In the genomic region with DNA sequence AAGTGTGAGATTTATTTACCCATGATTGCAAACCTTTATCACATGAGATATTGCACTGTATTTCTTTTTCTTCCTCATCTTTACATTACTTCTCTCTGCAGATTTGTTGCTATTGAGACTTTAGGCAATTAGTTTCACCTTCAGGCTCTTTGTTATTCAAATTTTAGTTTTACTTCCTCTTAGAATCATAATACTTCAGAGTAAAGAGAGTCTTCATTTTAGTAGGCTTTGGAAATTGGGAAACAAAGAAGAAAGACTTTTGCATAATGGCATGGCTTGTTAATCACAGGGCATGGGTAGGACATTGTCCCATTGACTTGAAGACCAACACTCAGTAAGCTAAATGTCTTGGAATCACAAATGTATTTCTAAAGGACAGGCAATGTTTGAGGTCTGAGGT, we compare ENCODE assay signal across 18 cellular contexts. TPM values are rescaled to one million over a fixed set of nuclear protein-coding genes. Genes with fewer than 3 reads are reported as not detected.
"Had no signal": no experiment of that assay in that cellular context is flagged by ENCODE, and none has a peak within 500 bp of the region (broad histone marks: within the 10 kb centered on the region; RNA-seq: fewer than 3 reads in every experiment).

No MANE protein-coding gene starts in this region.

- H3K27ac Mint-ChIP-seq: activated CD4-positive, alpha-beta memory T cell treated with anti-CD3 and anti-CD28 coated beads, Interleukin-2, amount 10 ng/mL, durations not matched to agents 7 days and 5 days; activated CD4-positive, alpha-beta T cell treated with anti-CD3 and anti-CD28 coated beads for 36 hours; activated naive CD8-positive, alpha-beta T cell; endodermal cell; stimulated activated naive CD8-positive, alpha-beta T cell treated with anti-CD3 and anti-CD28 coated beads, Interleukin-15, amount 100 ng/mL, for 72 hours; T-helper 2 cell treated with Interferon-gamma antibody and Interleukin-4, amounts not matched to agents 5 μg/mL and 100 μg/mL, for 36 hours had no signal

- ATAC-seq: activated CD4-positive, alpha-beta T cell treated with anti-CD3 and anti-CD28 coated beads for 36 hours; gastroesophageal sphincter; left colon; lower lobe of right lung; naive thymus-derived CD4-positive, alpha-beta T cell; sciatic nerve; stimulated activated naive CD8-positive, alpha-beta T cell treated with anti-CD3 and anti-CD28 coated beads, Interleukin-15, amount 100 ng/mL, for 72 hours had no signal

- DNase-seq: activated CD4-positive, alpha-beta memory T cell treated with anti-CD3 and anti-CD28 coated beads, Interleukin-2, amount 10 ng/mL, durations not matched to agents 7 days and 5 days; activated CD4-positive, alpha-beta T cell treated with anti-CD3 and anti-CD28 coated beads for 36 hours; activated gamma-delta T cell treated with Interleukin-2 at 50 U/mL for 16 hours; activated T-cell treated with anti-CD3 and anti-CD28 coated beads, Interleukin-2, amount 50 U/mL, for 48 hours; amniotic stem cell; dorsolateral prefrontal cortex; endodermal cell; erythroblast; left colon; lower lobe of right lung; midbrain; naive thymus-derived CD4-positive, alpha-beta T cell; ovary; stimulated activated naive CD8-positive, alpha-beta T cell treated with anti-CD3 and anti-CD28 coated beads, Interleukin-15, amount 100 ng/mL, for 72 hours had no signal

- H3K4me1 ChIP-seq: gastroesophageal sphincter, lower lobe of right lung had no signal

- H3K4me3 Mint-ChIP-seq: activated CD4-positive, alpha-beta memory T cell treated with anti-CD3 and anti-CD28 coated beads, Interleukin-2, amount 10 ng/mL, durations not matched to agents 7 days and 5 days; activated CD4-positive, alpha-beta T cell treated with anti-CD3 and anti-CD28 coated beads for 36 hours; activated naive CD8-positive, alpha-beta T cell; endodermal cell; stimulated activated naive CD8-positive, alpha-beta T cell treated with anti-CD3 and anti-CD28 coated beads, Interleukin-15, amount 100 ng/mL, for 72 hours; T-helper 2 cell treated with Interferon-gamma antibody and Interleukin-4, amounts not matched to agents 5 μg/mL and 100 μg/mL, for 36 hours had no signal

- H3K27me3 ChIP-seq: ovary had no signal

- H3K4me3 ChIP-seq: dorsolateral prefrontal cortex, gastroesophageal sphincter, lower lobe of right lung, ovary had no signal

- H3K36me3 ChIP-seq: lower lobe of right lung, ovary had no signal

- H3K4me1 Mint-ChIP-seq: endodermal cell had no signal

- H3K27ac ChIP-seq: dorsolateral prefrontal cortex, gastroesophageal sphincter, lower lobe of right lung, ovary had no signal

RNA-seq across cellular contexts. Expression of gene PCDHGA5, which starts 1.2 kb away (rescaled TPM):
- total RNA-seq: activated CD4-positive, alpha-beta memory T cell treated with anti-CD3 and anti-CD28 coated beads, Interleukin-2, amount 10 ng/mL, durations not matched to agents 7 days and 5 days had no signal

RNA-seq across cellular contexts. Expression of gene PCDHGB3, which starts 7.3 kb away (rescaled TPM):
- total RNA-seq: activated CD4-positive, alpha-beta T cell treated with anti-CD3 and anti-CD28 coated beads for 36 hours had no signal
